1 cellular context compared by ENCODE assay signal in the genomic region with DNA sequence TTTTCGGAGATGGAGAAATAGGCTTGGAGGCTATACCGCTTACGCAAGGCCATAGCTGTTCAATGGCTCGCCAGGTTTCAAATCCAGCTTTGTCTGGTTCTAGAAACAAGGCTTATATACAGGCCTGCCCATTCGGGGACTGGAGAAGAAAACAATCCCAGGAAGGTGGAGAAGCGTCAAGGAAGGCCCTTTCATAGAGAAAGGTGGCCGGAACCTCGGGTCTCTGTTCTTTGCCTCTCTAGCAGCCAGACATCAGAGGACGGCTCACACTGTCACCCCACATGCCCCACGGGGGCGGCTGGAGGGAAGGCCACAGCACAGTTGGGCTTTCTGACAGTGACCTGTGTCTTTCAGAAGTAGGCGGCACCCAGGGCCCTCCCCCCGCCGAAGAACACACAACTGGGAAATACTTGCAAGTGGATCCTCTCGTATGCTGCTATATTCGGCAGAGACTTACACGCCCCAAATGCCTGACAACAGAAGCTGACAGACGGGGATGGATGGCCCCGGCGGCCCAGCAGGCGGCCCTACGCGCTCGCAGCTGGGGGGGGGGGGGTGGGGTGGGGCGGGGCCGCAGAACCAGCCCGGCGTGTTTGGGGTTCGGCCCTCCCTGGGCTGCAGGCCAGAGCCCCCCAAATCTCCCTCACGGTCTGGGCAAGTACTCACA.
TF ChIP-seq lines count a peak whose summit lies in the region.

No MANE protein-coding gene starts in this region.

TF ChIP-seq in K562, 482 proteins besides CTCF, POLR2A, EP300 and RAD21 (continues in another document):
- no peak for TF ChIP-seq NEUROD1 (IDR thresholded peaks at IDR 0.05; ENCODE audit: borderline replicate concordance, low read depth, low read length, partially characterized antibody)
- TF ChIP-seq ZNF12 (CRISPR knock-in tag; IDR thresholded peaks at IDR 0.05): no peak
- TF ChIP-seq, protein P1, sequence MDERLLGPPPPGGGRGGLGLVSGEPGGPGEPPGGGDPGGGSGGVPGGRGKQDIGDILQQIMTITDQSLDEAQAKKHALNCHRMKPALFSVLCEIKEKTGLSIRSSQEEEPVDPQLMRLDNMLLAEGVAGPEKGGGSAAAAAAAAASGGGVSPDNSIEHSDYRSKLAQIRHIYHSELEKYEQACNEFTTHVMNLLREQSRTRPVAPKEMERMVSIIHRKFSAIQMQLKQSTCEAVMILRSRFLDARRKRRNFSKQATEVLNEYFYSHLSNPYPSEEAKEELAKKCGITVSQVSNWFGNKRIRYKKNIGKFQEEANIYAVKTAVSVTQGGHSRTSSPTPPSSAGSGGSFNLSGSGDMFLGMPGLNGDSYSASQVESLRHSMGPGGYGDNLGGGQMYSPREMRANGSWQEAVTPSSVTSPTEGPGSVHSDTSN (CRISPR knock-in tag; IDR thresholded peaks at IDR 0.05; ENCODE audit: low read depth): peak; percentile 80
- TF ChIP-seq, protein P1 (tag; conservative IDR thresholded peaks at IDR 0.05; ENCODE audit: low read depth): peak; percentile 90
- TF ChIP-seq, protein P2, sequence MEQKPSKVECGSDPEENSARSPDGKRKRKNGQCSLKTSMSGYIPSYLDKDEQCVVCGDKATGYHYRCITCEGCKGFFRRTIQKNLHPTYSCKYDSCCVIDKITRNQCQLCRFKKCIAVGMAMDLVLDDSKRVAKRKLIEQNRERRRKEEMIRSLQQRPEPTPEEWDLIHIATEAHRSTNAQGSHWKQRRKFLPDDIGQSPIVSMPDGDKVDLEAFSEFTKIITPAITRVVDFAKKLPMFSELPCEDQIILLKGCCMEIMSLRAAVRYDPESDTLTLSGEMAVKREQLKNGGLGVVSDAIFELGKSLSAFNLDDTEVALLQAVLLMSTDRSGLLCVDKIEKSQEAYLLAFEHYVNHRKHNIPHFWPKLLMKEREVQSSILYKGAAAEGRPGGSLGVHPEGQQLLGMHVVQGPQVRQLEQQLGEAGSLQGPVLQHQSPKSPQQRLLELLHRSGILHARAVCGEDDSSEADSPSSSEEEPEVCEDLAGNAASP (IDR thresholded peaks at IDR 0.05): no peak
- no peak for TF ChIP-seq DIDO1 (tag; IDR thresholded peaks at IDR 0.05; ENCODE audit: low read depth)
- no peak for TF ChIP-seq MEF2D (tag; conservative IDR thresholded peaks at IDR 0.05; ENCODE audit: low read depth)
- TF ChIP-seq TOE1 (IDR thresholded peaks at IDR 0.05; ENCODE audit: borderline replicate concordance): no peak
- no peak for TF ChIP-seq TOE1 (CRISPR knock-in tag; IDR thresholded peaks at IDR 0.05; ENCODE audit: borderline replicate concordance, low read depth)
- no peak for TF ChIP-seq TRIM24 (IDR thresholded peaks at IDR 0.05)
- TF ChIP-seq HNRNPL (IDR thresholded peaks at IDR 0.05; ENCODE audit: low read depth, low read length): no peak
- TF ChIP-seq, protein P3, sequence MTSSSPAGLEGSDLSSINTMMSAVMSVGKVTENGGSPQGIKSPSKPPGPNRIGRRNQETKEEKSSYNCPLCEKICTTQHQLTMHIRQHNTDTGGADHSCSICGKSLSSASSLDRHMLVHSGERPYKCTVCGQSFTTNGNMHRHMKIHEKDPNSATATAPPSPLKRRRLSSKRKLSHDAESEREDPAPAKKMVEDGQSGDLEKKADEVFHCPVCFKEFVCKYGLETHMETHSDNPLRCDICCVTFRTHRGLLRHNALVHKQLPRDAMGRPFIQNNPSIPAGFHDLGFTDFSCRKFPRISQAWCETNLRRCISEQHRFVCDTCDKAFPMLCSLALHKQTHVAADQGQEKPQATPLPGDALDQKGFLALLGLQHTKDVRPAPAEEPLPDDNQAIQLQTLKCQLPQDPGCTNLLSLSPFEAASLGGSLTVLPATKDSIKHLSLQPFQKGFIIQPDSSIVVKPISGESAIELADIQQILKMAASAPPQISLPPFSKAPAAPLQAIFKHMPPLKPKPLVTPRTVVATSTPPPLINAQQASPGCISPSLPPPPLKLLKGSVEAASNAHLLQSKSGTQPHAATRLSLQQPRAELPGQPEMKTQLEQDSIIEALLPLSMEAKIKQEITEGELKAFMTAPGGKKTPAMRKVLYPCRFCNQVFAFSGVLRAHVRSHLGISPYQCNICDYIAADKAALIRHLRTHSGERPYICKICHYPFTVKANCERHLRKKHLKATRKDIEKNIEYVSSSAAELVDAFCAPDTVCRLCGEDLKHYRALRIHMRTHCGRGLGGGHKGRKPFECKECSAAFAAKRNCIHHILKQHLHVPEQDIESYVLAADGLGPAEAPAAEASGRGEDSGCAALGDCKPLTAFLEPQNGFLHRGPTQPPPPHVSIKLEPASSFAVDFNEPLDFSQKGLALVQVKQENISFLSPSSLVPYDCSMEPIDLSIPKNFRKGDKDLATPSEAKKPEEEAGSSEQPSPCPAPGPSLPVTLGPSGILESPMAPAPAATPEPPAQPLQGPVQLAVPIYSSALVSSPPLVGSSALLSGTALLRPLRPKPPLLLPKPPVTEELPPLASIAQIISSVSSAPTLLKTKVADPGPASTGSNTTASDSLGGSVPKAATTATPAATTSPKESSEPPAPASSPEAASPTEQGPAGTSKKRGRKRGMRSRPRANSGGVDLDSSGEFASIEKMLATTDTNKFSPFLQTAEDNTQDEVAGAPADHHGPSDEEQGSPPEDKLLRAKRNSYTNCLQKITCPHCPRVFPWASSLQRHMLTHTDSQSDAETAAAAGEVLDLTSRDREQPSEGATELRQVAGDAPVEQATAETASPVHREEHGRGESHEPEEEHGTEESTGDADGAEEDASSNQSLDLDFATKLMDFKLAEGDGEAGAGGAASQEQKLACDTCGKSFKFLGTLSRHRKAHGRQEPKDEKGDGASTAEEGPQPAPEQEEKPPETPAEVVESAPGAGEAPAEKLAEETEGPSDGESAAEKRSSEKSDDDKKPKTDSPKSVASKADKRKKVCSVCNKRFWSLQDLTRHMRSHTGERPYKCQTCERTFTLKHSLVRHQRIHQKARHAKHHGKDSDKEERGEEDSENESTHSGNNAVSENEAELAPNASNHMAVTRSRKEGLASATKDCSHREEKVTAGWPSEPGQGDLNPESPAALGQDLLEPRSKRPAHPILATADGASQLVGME (CRISPR knock-in tag; IDR thresholded peaks at IDR 0.05): no peak
- TF ChIP-seq ELF1 (tag; IDR thresholded peaks at IDR 0.05): no peak
- TF ChIP-seq, protein P4, sequence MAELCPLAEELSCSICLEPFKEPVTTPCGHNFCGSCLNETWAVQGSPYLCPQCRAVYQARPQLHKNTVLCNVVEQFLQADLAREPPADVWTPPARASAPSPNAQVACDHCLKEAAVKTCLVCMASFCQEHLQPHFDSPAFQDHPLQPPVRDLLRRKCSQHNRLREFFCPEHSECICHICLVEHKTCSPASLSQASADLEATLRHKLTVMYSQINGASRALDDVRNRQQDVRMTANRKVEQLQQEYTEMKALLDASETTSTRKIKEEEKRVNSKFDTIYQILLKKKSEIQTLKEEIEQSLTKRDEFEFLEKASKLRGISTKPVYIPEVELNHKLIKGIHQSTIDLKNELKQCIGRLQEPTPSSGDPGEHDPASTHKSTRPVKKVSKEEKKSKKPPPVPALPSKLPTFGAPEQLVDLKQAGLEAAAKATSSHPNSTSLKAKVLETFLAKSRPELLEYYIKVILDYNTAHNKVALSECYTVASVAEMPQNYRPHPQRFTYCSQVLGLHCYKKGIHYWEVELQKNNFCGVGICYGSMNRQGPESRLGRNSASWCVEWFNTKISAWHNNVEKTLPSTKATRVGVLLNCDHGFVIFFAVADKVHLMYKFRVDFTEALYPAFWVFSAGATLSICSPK (IDR thresholded peaks at IDR 0.05; ENCODE audit: borderline replicate concordance): no peak
- TF ChIP-seq POLR3A (IDR thresholded peaks at IDR 0.05; ENCODE audit: borderline replicate concordance, extremely low read depth, insufficient read depth, insufficient read length): no peak
- peak; percentile 91 for TF ChIP-seq EGR1 (conservative IDR thresholded peaks at IDR 0.05)
- peak in 1 of 3 experiments; percentile 45 for TF ChIP-seq YY1 (IDR thresholded peaks at IDR 0.05; ENCODE audit: borderline replicate concordance in 1 of 3, control insufficient read depth in 1 of 3, extremely low read depth in 1 of 3, insufficient read depth in 3 of 3, insufficient read length in 1 of 3, insufficient replicate concordance in 2 of 3, low read depth in 1 of 3, low read length in 2 of 3)
- no peak for TF ChIP-seq STAT5B (CRISPR knock-in tag; IDR thresholded peaks at IDR 0.05)
- TF ChIP-seq POLR2AphosphoS5 (IDR thresholded peaks at IDR 0.05; ENCODE audit: control insufficient read depth, insufficient read depth, low read depth, low read length): no peak; the same call in 1 of the 2 replicates
- TF ChIP-seq ZNF445 (CRISPR knock-in tag; IDR thresholded peaks at IDR 0.05; ENCODE audit: low read depth): no peak
- TF ChIP-seq, protein P5, sequence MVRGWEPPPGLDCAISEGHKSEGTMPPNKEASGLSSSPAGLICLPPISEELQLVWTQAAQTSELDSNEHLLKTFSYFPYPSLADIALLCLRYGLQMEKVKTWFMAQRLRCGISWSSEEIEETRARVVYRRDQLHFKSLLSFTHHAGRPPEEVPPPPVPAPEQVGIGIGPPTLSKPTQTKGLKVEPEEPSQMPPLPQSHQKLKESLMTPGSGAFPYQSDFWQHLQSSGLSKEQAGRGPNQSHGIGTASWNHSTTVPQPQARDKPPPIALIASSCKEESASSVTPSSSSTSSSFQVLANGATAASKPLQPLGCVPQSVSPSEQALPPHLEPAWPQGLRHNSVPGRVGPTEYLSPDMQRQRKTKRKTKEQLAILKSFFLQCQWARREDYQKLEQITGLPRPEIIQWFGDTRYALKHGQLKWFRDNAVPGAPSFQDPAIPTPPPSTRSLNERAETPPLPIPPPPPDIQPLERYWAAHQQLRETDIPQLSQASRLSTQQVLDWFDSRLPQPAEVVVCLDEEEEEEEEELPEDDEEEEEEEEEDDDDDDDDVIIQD (CRISPR knock-in tag; IDR thresholded peaks at IDR 0.05): no peak
- no peak for TF ChIP-seq ZNF764 (CRISPR knock-in tag; IDR thresholded peaks at IDR 0.05; ENCODE audit: low read depth)
- TF ChIP-seq GATAD2B (IDR thresholded peaks at IDR 0.05; ENCODE audit: borderline replicate concordance): 0 out of 2 replicates have a peak, but pooled peaks have one; percentile 14
- no peak for TF ChIP-seq CC2D1A (IDR thresholded peaks at IDR 0.05)
- no peak for TF ChIP-seq ZNF184 (CRISPR knock-in tag; IDR thresholded peaks at IDR 0.05)
- TF ChIP-seq BACH1 (tag; IDR thresholded peaks at IDR 0.05): no peak
- TF ChIP-seq ESRRA (IDR thresholded peaks at IDR 0.05; ENCODE audit: borderline replicate concordance, low read depth): no peak
- no peak for TF ChIP-seq ZNF644 (tag; IDR thresholded peaks at IDR 0.05; ENCODE audit: low read depth)
- TF ChIP-seq ZNF408 (CRISPR knock-in tag; IDR thresholded peaks at IDR 0.05; ENCODE audit: low read depth): no peak
- TF ChIP-seq TCFL5 (CRISPR knock-in tag; conservative IDR thresholded peaks at IDR 0.05): no peak
- TF ChIP-seq ZNF165 (CRISPR knock-in tag; IDR thresholded peaks at IDR 0.05; ENCODE audit: borderline replicate concordance): no peak
- peak in 1 of 2 experiments; percentile 20; a peak in 1 of 4 replicates for TF ChIP-seq KDM4B (IDR thresholded peaks at IDR 0.05; ENCODE audit: borderline replicate concordance in 2 of 2, low read depth in 1 of 2)
- no peak for TF ChIP-seq KDM1A (IDR thresholded peaks at IDR 0.05)
- TF ChIP-seq, protein P6, sequence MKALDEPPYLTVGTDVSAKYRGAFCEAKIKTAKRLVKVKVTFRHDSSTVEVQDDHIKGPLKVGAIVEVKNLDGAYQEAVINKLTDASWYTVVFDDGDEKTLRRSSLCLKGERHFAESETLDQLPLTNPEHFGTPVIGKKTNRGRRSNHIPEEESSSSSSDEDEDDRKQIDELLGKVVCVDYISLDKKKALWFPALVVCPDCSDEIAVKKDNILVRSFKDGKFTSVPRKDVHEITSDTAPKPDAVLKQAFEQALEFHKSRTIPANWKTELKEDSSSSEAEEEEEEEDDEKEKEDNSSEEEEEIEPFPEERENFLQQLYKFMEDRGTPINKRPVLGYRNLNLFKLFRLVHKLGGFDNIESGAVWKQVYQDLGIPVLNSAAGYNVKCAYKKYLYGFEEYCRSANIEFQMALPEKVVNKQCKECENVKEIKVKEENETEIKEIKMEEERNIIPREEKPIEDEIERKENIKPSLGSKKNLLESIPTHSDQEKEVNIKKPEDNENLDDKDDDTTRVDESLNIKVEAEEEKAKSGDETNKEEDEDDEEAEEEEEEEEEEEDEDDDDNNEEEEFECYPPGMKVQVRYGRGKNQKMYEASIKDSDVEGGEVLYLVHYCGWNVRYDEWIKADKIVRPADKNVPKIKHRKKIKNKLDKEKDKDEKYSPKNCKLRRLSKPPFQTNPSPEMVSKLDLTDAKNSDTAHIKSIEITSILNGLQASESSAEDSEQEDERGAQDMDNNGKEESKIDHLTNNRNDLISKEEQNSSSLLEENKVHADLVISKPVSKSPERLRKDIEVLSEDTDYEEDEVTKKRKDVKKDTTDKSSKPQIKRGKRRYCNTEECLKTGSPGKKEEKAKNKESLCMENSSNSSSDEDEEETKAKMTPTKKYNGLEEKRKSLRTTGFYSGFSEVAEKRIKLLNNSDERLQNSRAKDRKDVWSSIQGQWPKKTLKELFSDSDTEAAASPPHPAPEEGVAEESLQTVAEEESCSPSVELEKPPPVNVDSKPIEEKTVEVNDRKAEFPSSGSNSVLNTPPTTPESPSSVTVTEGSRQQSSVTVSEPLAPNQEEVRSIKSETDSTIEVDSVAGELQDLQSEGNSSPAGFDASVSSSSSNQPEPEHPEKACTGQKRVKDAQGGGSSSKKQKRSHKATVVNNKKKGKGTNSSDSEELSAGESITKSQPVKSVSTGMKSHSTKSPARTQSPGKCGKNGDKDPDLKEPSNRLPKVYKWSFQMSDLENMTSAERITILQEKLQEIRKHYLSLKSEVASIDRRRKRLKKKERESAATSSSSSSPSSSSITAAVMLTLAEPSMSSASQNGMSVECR (CRISPR knock-in tag; IDR thresholded peaks at IDR 0.05): no peak
- TF ChIP-seq TAF15 (IDR thresholded peaks at IDR 0.05; ENCODE audit: low read depth, low read length): no peak
- TF ChIP-seq CCNT2 (IDR thresholded peaks at IDR 0.05; ENCODE audit: borderline replicate concordance, extremely low read depth, insufficient read length, low read depth, low read length): no peak
- TF ChIP-seq ADNP (tag; IDR thresholded peaks at IDR 0.05): no peak
- peak; percentile 16; the same call in 1 of the 2 replicates for TF ChIP-seq RB1 (IDR thresholded peaks at IDR 0.05; ENCODE audit: low read depth)
- no peak for TF ChIP-seq MCM2 (IDR thresholded peaks at IDR 0.05; ENCODE audit: low read depth)
- TF ChIP-seq MTF1 (CRISPR knock-in tag; IDR thresholded peaks at IDR 0.05; ENCODE audit: borderline replicate concordance): no peak
- TF ChIP-seq KAT8 (IDR thresholded peaks at IDR 0.05; ENCODE audit: low read depth): no peak
